Comparison of ENCODE assay signal across 10 cellular contexts in genomic region chr1:70504176-70504820, GRCh38.
A peak's percentile ranks its signal among the peaks of the same experiment; 100 is the strongest.
DNase-seq lines count a peak whose midpoint lies in the region; ATAC-seq and TF ChIP-seq lines count a peak whose summit lies in the region.
"Had no signal": no experiment of that assay in that cellular context is flagged by ENCODE, and none has a peak within 500 bp of the region (broad histone marks: within the 10 kb centered on the region; RNA-seq: fewer than 3 reads in every experiment).

No MANE protein-coding gene starts in this region.

- H3K36me3 ChIP-seq in tibial artery = no peaks in the 10 kb centered on the region
- H3K36me3 ChIP-seq: pancreas had no signal

- no peak overlapping the region for H3K4me3 ChIP-seq in GM12865 (ENCODE audit: low read depth, low read length)
- H3K4me3 ChIP-seq in foreskin fibroblast (ENCODE audit: low read depth in 1 of 2, low read length in 2 of 2) = no peak overlapping the region
- no peak overlapping the region for H3K4me3 ChIP-seq in tibial artery
- H3K4me3 ChIP-seq: pancreas had no signal

- CTCF ChIA-PET in RWPE1 (lab: Yijun Ruan, JAX) = no interaction called here

- TF ChIP-seq CTCF in GM12865 (IDR thresholded peaks at IDR 0.05; ENCODE audit: insufficient read depth, low read depth, low read length, missing control alignments) = no peak
- no peak for TF ChIP-seq CTCF in foreskin fibroblast (IDR thresholded peaks at IDR 0.05; ENCODE audit: low read depth, low read length)
- TF ChIP-seq CTCF in tibial artery (IDR thresholded peaks at IDR 0.05) = no peak
- TF ChIP-seq CTCF in RWPE1 (conservative IDR thresholded peaks at IDR 0.05; ENCODE audit: low read depth) = no peak

- peak; percentile 87 for DNase-seq in GM12865 (ENCODE audit: low read depth)
- DNase-seq in foreskin fibroblast = peak; percentile 24 to 41
- no peak for DNase-seq in tibial artery
- no peak for DNase-seq in OCI-M2 (lab: John Stamatoyannopoulos, UW; ENCODE audit: unreplicated experiment)
- DNase-seq in RWPE1 (ENCODE audit: low spot score) = no peak
- DNase-seq in caudate nucleus (lab: John Stamatoyannopoulos, UW) = no peak
- DNase-seq: activated naive CD8-positive, alpha-beta T cell treated with anti-CD3 and anti-CD28 coated beads, Interleukin-2, amount 10 ng/mL, durations not matched to agents 7 days and 5 days; pancreas had no signal

- no peaks in the 10 kb centered on the region for H3K9me3 ChIP-seq in tibial artery
- H3K9me3 ChIP-seq: pancreas had no signal

- ATAC-seq in GM21360 (IDR thresholded peaks at IDR 0.05; ENCODE audit: unreplicated experiment) = peak; percentile 98
- ATAC-seq in HG03439 (IDR thresholded peaks at IDR 0.05; ENCODE audit: unreplicated experiment) = peak; percentile 99

- POLR2A ChIA-PET in RWPE1 (lab: Yijun Ruan, JAX; ENCODE audit: low non-redundant PET) = no interaction called here

- intact Hi-C loops in tibial artery (cut with DNase I; ENCODE audit: low total_unique reads) = no loop called here

- H3K27ac ChIP-seq in tibial artery = no peak overlapping the region
- H3K27ac ChIP-seq in RWPE1 = no peak overlapping the region
- H3K27ac ChIP-seq in caudate nucleus (ENCODE audit: low read depth, low read length) = no peak overlapping the region
- H3K27ac ChIP-seq: pancreas had no signal

- no peaks in the 10 kb centered on the region for H3K4me1 ChIP-seq in tibial artery
- H3K4me1 ChIP-seq: pancreas had no signal

- H3K27me3 ChIP-seq in tibial artery = no peaks in the 10 kb centered on the region
- H3K27me3 ChIP-seq: pancreas had no signal

Comparison
In these comparisons a context has a peak if more than half of its experiments do, and no peak if none do; other contexts are left out.
1. DNase-seq: peak in GM12865 (single experiment) and foreskin fibroblast (2 of 2); none in tibial artery (0 of 2), OCI-M2 (single experiment), RWPE1 (single experiment) and caudate nucleus (0 of 61).